In the genomic region with DNA sequence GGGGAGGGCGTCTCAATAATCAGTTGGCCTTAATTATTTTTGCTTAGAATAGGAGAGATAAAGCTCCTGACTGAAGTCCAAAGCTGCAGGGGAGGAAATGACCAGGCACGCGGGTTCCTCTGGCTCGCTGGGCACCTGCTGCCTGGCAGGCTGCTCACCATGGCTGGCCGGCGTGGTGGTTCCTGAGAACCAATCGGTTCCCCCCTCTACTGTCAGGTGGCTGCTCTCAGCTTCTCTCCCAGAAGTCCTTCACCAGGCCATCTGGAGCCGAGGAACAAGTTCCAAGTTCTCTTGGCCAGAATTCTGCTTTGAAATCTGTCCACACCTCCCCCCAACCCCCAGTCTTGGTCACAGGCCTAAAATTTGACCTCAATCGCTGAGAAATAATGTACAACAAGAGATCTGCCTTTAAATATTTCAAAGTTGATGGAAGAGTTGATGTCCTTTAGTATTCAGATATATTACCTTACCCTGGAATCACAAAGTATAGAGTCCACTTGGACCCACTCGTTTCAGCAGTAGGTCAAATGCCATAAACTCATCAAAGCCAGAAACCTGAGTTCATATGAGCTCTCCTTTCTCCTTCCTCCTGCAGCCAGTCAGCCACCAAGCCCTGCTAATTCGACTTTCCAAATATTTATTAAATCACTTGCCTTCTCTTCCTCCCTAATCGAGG, we compare ENCODE assay signal across 17 cellular contexts.
"Had no signal": no experiment of that assay in that cellular context is flagged by ENCODE, and none has a peak within 500 bp of the region (broad histone marks: within the 10 kb centered on the region; RNA-seq: fewer than 3 reads in every experiment).

No MANE protein-coding gene starts in this region.

- H3K4me3 ChIP-seq: breast epithelium, gastroesophageal sphincter, left lung, tibial artery, uterus had no signal

- H3K9me3 Mint-ChIP-seq: activated naive CD4-positive, alpha-beta T cell treated with anti-CD3 and anti-CD28 coated beads for 36 hours; activated naive CD8-positive, alpha-beta T cell treated with anti-CD3 and anti-CD28 coated beads, Interleukin-2, amount 50 U/mL, for 24 hours; activated T-helper 17 cell treated with anti-CD3 and anti-CD28 coated beads, Interleukin-2, amount 50 U/mL, for 72 hours; natural killer cell treated with Interleukin-12 subunit alpha and Interleukin-12 subunit beta and Interleukin-15 and Interleukin-18, amount 100 ng/mL, for 72 hours; stimulated activated naive B cell treated with anti-CD40 and anti-IgM and Interleukin-4, amounts not matched to agents 10 μg/mL and 1 μg/mL and 100 μg/mL, for 72 hours had no signal

- H3K9me3 ChIP-seq: breast epithelium, gastroesophageal sphincter, left lung, tibial artery, uterus had no signal

- FAIRE-seq: endometrium had no signal

- H3K27ac ChIP-seq: breast epithelium, gastroesophageal sphincter, left lung, tibial artery, uterus had no signal

- H3K27me3 Mint-ChIP-seq: activated naive CD8-positive, alpha-beta T cell treated with anti-CD3 and anti-CD28 coated beads, Interleukin-2, amount 50 U/mL, for 24 hours; activated T-helper 17 cell treated with anti-CD3 and anti-CD28 coated beads, Interleukin-2, amount 50 U/mL, for 72 hours; natural killer cell treated with Interleukin-12 subunit alpha and Interleukin-12 subunit beta and Interleukin-15 and Interleukin-18, amount 100 ng/mL, for 72 hours had no signal

- H3K36me3 ChIP-seq: breast epithelium, gastroesophageal sphincter, left lung, tibial artery, uterus had no signal

- H3K4me1 Mint-ChIP-seq: activated naive CD8-positive, alpha-beta T cell treated with anti-CD3 and anti-CD28 coated beads, Interleukin-2, amount 50 U/mL, for 24 hours; activated T-helper 17 cell treated with anti-CD3 and anti-CD28 coated beads, Interleukin-2, amount 50 U/mL, for 72 hours; stimulated activated naive B cell treated with anti-CD40 and anti-IgM and Interleukin-4, amounts not matched to agents 10 μg/mL and 1 μg/mL and 100 μg/mL, for 72 hours had no signal

- H3K27ac Mint-ChIP-seq: activated naive CD4-positive, alpha-beta T cell treated with anti-CD3 and anti-CD28 coated beads for 36 hours; activated naive CD8-positive, alpha-beta T cell treated with anti-CD3 and anti-CD28 coated beads, Interleukin-2, amount 50 U/mL, for 24 hours; activated T-helper 17 cell treated with anti-CD3 and anti-CD28 coated beads, Interleukin-2, amount 50 U/mL, for 72 hours; natural killer cell treated with Interleukin-12 subunit alpha and Interleukin-12 subunit beta and Interleukin-15 and Interleukin-18, amount 100 ng/mL, for 72 hours; stimulated activated naive B cell treated with anti-CD40 and anti-IgM and Interleukin-4, amounts not matched to agents 10 μg/mL and 1 μg/mL and 100 μg/mL, for 72 hours had no signal

- ATAC-seq: activated naive CD8-positive, alpha-beta T cell treated with anti-CD3 and anti-CD28 coated beads, Interleukin-2, amount 50 U/mL, for 24 hours; activated T-helper 17 cell treated with anti-CD3 and anti-CD28 coated beads, Interleukin-2, amount 50 U/mL, for 72 hours; gastroesophageal sphincter; left lung; natural killer cell treated with Interleukin-12 subunit alpha and Interleukin-12 subunit beta and Interleukin-15 and Interleukin-18, amount 100 ng/mL, for 72 hours; stimulated activated naive B cell treated with anti-CD40 and anti-IgM and Interleukin-4, amounts not matched to agents 10 μg/mL and 1 μg/mL and 100 μg/mL, for 72 hours had no signal

- H3K4me1 ChIP-seq: breast epithelium, gastroesophageal sphincter, left lung, tibial artery, uterus had no signal

- H3K4me3 Mint-ChIP-seq: activated naive CD4-positive, alpha-beta T cell treated with anti-CD3 and anti-CD28 coated beads for 36 hours; activated naive CD8-positive, alpha-beta T cell treated with anti-CD3 and anti-CD28 coated beads, Interleukin-2, amount 50 U/mL, for 24 hours; activated T-helper 17 cell treated with anti-CD3 and anti-CD28 coated beads, Interleukin-2, amount 50 U/mL, for 72 hours; natural killer cell treated with Interleukin-12 subunit alpha and Interleukin-12 subunit beta and Interleukin-15 and Interleukin-18, amount 100 ng/mL, for 72 hours; stimulated activated naive B cell treated with anti-CD40 and anti-IgM and Interleukin-4, amounts not matched to agents 10 μg/mL and 1 μg/mL and 100 μg/mL, for 72 hours had no signal

- H3K27me3 ChIP-seq: breast epithelium, dorsolateral prefrontal cortex, gastroesophageal sphincter, left lung, tibial artery, uterus had no signal

- DNase-seq: activated CD4-positive, CD25-positive, alpha-beta regulatory T cell treated with anti-CD3 and anti-CD28 coated beads, Interleukin-2, amount 50 U/mL, for 72 hours; activated naive CD4-positive, alpha-beta T cell treated with anti-CD3 and anti-CD28 coated beads for 36 hours; activated naive CD8-positive, alpha-beta T cell treated with anti-CD3 and anti-CD28 coated beads, Interleukin-2, amount 50 U/mL, for 24 hours; aorta; islet precursor cell; left lung; stimulated activated CD4-positive, alpha-beta T cell treated with anti-CD3 and anti-CD28 coated beads, Interleukin-2, amount 100 ng/mL, for 48 hours; stimulated activated naive B cell treated with anti-CD40 and anti-IgM and Interleukin-4, amounts not matched to agents 10 μg/mL and 1 μg/mL and 100 μg/mL, for 72 hours; T-helper 1 cell; tibial artery had no signal

- H3K36me3 Mint-ChIP-seq: natural killer cell treated with Interleukin-12 subunit alpha and Interleukin-12 subunit beta and Interleukin-15 and Interleukin-18, amount 100 ng/mL, for 72 hours; stimulated activated naive B cell treated with anti-CD40 and anti-IgM and Interleukin-4, amounts not matched to agents 10 μg/mL and 1 μg/mL and 100 μg/mL, for 72 hours had no signal
